In the genomic region with DNA sequence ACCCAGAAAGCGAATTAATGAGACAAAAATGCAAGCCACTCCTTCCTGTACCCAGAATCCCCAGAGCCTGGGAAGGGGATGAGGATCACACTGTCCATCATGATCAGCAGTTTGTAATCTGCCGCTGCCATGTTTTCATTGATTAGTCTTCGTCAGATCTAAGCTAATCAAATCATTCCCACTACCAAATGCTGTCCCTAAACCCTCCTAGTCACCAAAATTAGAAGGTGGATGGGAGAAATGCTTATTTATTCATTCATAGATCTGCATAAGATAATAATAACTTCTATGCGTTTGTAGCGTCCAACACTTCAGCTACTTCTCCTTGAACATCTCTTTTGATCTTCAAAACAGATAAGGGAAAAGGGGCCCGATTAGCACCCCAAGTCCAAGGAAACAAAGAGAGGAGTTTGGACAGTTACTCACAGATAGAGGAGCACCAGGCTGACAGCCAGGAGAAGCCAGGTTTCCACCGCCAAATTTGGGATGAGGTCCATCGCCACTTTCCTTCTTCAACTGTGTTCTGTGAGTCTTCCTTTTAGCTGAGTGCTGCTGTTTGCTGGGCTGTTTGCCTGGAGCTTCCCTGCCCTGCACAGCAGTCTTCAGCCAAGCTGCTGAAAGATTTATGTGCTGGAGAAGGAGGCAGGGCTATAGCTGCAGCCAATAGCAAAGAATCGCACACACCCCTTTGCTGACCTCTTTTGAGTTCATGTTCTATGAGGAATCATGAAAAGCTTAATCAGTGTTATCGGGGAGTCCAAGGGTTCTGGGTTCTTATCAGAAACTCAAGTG, we compare ENCODE assay signal across 10 cellular contexts. TPM values are rescaled to one million over a fixed set of nuclear protein-coding genes. Genes with fewer than 3 reads are reported as not detected.
A peak's percentile ranks its signal among the peaks of the same experiment; 100 is the strongest.
DNase-seq lines count a peak whose midpoint lies in the region; ATAC-seq, FAIRE-seq and TF ChIP-seq lines count a peak whose summit lies in the region.
"Had no signal": no experiment of that assay in that cellular context is flagged by ENCODE, and none has a peak within 500 bp of the region (broad histone marks: within the 10 kb centered on the region; RNA-seq: fewer than 3 reads in every experiment).

TSS of gene CYP3A5 (minus strand) at position 597 of the 792 bp plus-strand sequence. CDS start at position 497, 100 bp downstream.

- no peak for TF ChIP-seq POLR2A in IMR-90 (IDR thresholded peaks at IDR 0.05; ENCODE audit: low read depth, low read length)
- peak; percentile 62 to 99 (median 97) for TF ChIP-seq POLR2A in body of pancreas (IDR thresholded peaks at IDR 0.05)
- no peak for TF ChIP-seq POLR2A in GM12892 (IDR thresholded peaks at IDR 0.05; ENCODE audit: low read depth, low read length)

- TF ChIP-seq RAD21 in IMR-90 (IDR thresholded peaks at IDR 0.05; ENCODE audit: low read length) = no peak
- TF ChIP-seq RAD21 in liver (IDR thresholded peaks at IDR 0.05) = peak; percentile 64 to 74

- H3K4me2 ChIP-seq in IMR-90 (ENCODE audit: low read depth, low read length) = no peak within 1 kb of the TSS

- H3K14ac ChIP-seq in IMR-90 (replicated peaks; ENCODE audit: low read depth, low read length) = no peak within 1 kb of the TSS

- H4K91ac ChIP-seq in IMR-90 (ENCODE audit: insufficient read depth, low read depth, low read length) = no peak within 1 kb of the TSS

- H2BK20ac ChIP-seq in IMR-90 (ENCODE audit: low read depth, low read length) = no peak within 1 kb of the TSS

- H3K9ac ChIP-seq in IMR-90 (ENCODE audit: low read depth, low read length) (no peak within 1 kb of the TSS), liver (ENCODE audit: low read depth in 1 of 2, low read length in 2 of 2) (peak within 1 kb of the TSS; percentile 83 to 97)

- H2BK15ac ChIP-seq in IMR-90 (ENCODE audit: low read depth, low read length) = no peak within 1 kb of the TSS

- no peaks in the 10 kb centered on the region for H3K4me1 ChIP-seq in IMR-90 (ENCODE audit: control insufficient read depth, insufficient read depth, low read length)
- H3K4me1 ChIP-seq in body of pancreas = peaks cover 35% of the 10 kb centered on the region
- peaks cover 0 to 24% (median 6%) of the 10 kb centered on the region in 4 donors for H3K4me1 ChIP-seq in liver (ENCODE audit: control insufficient read depth in 4 of 4, insufficient read depth in 4 of 4, low read length in 3 of 4)

- no peaks in the 10 kb centered on the region; the same call in 1 of the 2 replicates for H3K9me1 ChIP-seq in IMR-90 (ENCODE audit: insufficient read depth, low read length)

- no peak within 1 kb of the TSS for H2AK5ac ChIP-seq in IMR-90 (ENCODE audit: low read depth, low read length)

- no peak within 1 kb of the TSS for H4K5ac ChIP-seq in IMR-90 (ENCODE audit: low read depth, low read length)

- dilution Hi-C loops in IMR-90 (cut with HindIII; ENCODE audit: low sequenced_read_pairs, unreplicated experiment) = no loop called here

- no peak within 1 kb of the TSS for H3K27ac ChIP-seq in IMR-90 (ENCODE audit: insufficient read depth, low read length)
- peak within 1 kb of the TSS; percentile 52 to 78 (median 64) for H3K27ac ChIP-seq in body of pancreas
- H3K27ac ChIP-seq in liver (ENCODE audit: low read depth in 1 of 2, low read length in 2 of 2) = peak within 1 kb of the TSS; percentile 79 to 89
- H3K27ac ChIP-seq: ovary, VCaP had no signal

- H3K4ac ChIP-seq in IMR-90 (ENCODE audit: low read depth, low read length) = no peak within 1 kb of the TSS

- H3K9me3 ChIP-seq in IMR-90 (ENCODE audit: control insufficient read depth, insufficient read depth, low read length) = no peaks in the 10 kb centered on the region
- no peaks in the 10 kb centered on the region for H3K9me3 ChIP-seq in body of pancreas
- no peaks in the 10 kb centered on the region for H3K9me3 ChIP-seq in liver (ENCODE audit: control insufficient read depth in 4 of 4, low read length in 3 of 4)
- H3K9me3 ChIP-seq: ovary had no signal

- DNase-seq in IMR-90 (no peak), body of pancreas (peak; percentile 79 to 86 (median 83)), D721Med (ENCODE audit: insufficient read length, low spot score) (no peak), GM12892 (ENCODE audit: insufficient read length) (no peak), HPDE6-E6E7 (ENCODE audit: extremely low spot score) (no peak)

- TF ChIP-seq CTCF in IMR-90 (conservative IDR thresholded peaks at IDR 0.05; ENCODE audit: low read depth, low read length) (no peak), body of pancreas (IDR thresholded peaks at IDR 0.05) (no peak), liver (IDR thresholded peaks at IDR 0.05; ENCODE audit: low read depth, low read length, missing input control) (no peak), subcutaneous adipose tissue (IDR thresholded peaks at IDR 0.05; ENCODE audit: low read depth) (no peak), D721Med (IDR thresholded peaks at IDR 0.05; ENCODE audit: insufficient read depth, missing control alignments) (no peak)

- H4K20me1 ChIP-seq in IMR-90 (ENCODE audit: insufficient read depth, low read length) = no peaks in the 10 kb centered on the region

- H3K4me3 ChIP-seq in IMR-90 (ENCODE audit: insufficient read depth, low read depth, low read length) (no peak within 1 kb of the TSS), body of pancreas (peak within 1 kb of the TSS; percentile 30 to 33), liver (ENCODE audit: low read depth in 1 of 3, low read length in 3 of 3) (peak within 1 kb of the TSS; percentile 58 to 95 (median 74))
- H3K4me3 ChIP-seq: ovary had no signal

- FAIRE-seq in D721Med (lab: Jason Lieb, UNC) (no peak), GM12892 (lab: Jason Lieb, UNC) (no peak)

- no peaks in the 10 kb centered on the region for H3K79me1 ChIP-seq in IMR-90 (ENCODE audit: low read depth in 1 of 2, low read length in 2 of 2)

- in situ Hi-C loops in IMR-90 (cut with MboI; ENCODE audit: low sequenced_read_pairs) = no loop called here

- POLR2A ChIA-PET in IMR-90 (lab: Charles Lee; ENCODE audit: unreplicated experiment) = no interaction called here

- intact Hi-C loops in IMR-90 (cut with micrococcal nuclease) = no loop called here
- intact Hi-C loops in body of pancreas (cut with DNase I) = no loop called here

- H3K23ac ChIP-seq in IMR-90 (ENCODE audit: low read depth, low read length) = no peak within 1 kb of the TSS

- H2BK120ac ChIP-seq in IMR-90 (ENCODE audit: low read depth, low read length) = no peak within 1 kb of the TSS

- no peaks in the 10 kb centered on the region; the same call in 1 of the 2 replicates for H3K27me3 ChIP-seq in IMR-90 (ENCODE audit: control insufficient read depth, insufficient read depth, low read length)
- no peaks in the 10 kb centered on the region for H3K27me3 ChIP-seq in body of pancreas
- no peaks in the 10 kb centered on the region for H3K27me3 ChIP-seq in liver (ENCODE audit: control insufficient read depth in 4 of 4, insufficient read depth in 4 of 4, low read length in 3 of 4)
- H3K27me3 ChIP-seq: ovary had no signal

- no peak within 1 kb of the TSS for H2AFZ ChIP-seq in IMR-90 (replicated peaks; ENCODE audit: low read length, poor library complexity)

- H2BK5ac ChIP-seq in IMR-90 (ENCODE audit: low read depth, low read length, poor library complexity, severe bottlenecking) = no peak within 1 kb of the TSS

- no peak within 1 kb of the TSS for H3K56ac ChIP-seq in IMR-90 (ENCODE audit: extremely low read depth, insufficient read depth, low read length)

- no peak within 1 kb of the TSS for H3K18ac ChIP-seq in IMR-90 (ENCODE audit: low read depth, low read length)

- H3K36me3 ChIP-seq in IMR-90 (ENCODE audit: control insufficient read depth, insufficient read depth, low read length) = no peaks in the 10 kb centered on the region
- H3K36me3 ChIP-seq in body of pancreas (replicated peaks in 1 of 2; ENCODE audit: insufficient read depth in 1 of 2, low read depth in 2 of 2) = peaks cover 0 to 2% of the 10 kb centered on the region in 2 donors
- peaks cover 4 to 34% (median 17%) of the 10 kb centered on the region in 4 donors for H3K36me3 ChIP-seq in liver (ENCODE audit: control insufficient read depth in 4 of 4, insufficient read depth in 3 of 4, low read depth in 1 of 4, low read length in 3 of 4)
- H3K36me3 ChIP-seq: ovary had no signal

- no peak within 1 kb of the TSS for H2AK9ac ChIP-seq in IMR-90 (replicated peaks; ENCODE audit: low read depth, low read length, poor library complexity)

- CTCF ChIA-PET in IMR-90 (lab: Yijun Ruan, JAX) = no interaction called here

- H4K8ac ChIP-seq in IMR-90 (ENCODE audit: low read depth in 2 of 2, low read length in 2 of 2) = no peak within 1 kb of the TSS

- no TSS peak for BruUV-seq in IMR-90 (replicated peaks; lab: Mats Ljungman, UMichigan)

- no CpG with 5 or more reads among the region's 10 CpGs for WGBS in IMR-90 (ENCODE audit: extremely low coverage in 2 of 2, insufficient read length in 1 of 2), 2 experiments
- 45% methylated on average over 10 of the region's 10 CpGs for WGBS in body of pancreas, 2 donors
- WGBS in liver = 31% methylated on average over 10 of the region's 10 CpGs

- ATAC-seq in IMR-90 (ENCODE audit: low read depth) (peak; percentile 54), body of pancreas (peak; percentile 87), HG03565 (IDR thresholded peaks at IDR 0.05; ENCODE audit: unreplicated experiment) (no peak)

TF ChIP-seq in IMR-90, 13 proteins besides CTCF, POLR2A, EP300 and RAD21 (continues in another document):
- TF ChIP-seq MAFK (IDR thresholded peaks at IDR 0.05; ENCODE audit: low read depth, low read length) (no peak), RCOR1 (IDR thresholded peaks at IDR 0.05; ENCODE audit: insufficient replicate concordance, low read length) (no peak)

TF ChIP-seq in liver, 16 proteins besides CTCF, POLR2A, EP300 and RAD21 (continues in another document):
- TF ChIP-seq HNF4A (conservative IDR thresholded peaks at IDR 0.05) (peak; percentile 66 to 74), ATF3 (IDR thresholded peaks at IDR 0.05) (no peak), JUND (IDR thresholded peaks at IDR 0.05) (peak in 1 of 2 donors; percentile 64)

RNA-seq across cellular contexts. Expression of gene CYP3A5, which starts in this region (rescaled TPM):
- total RNA-seq in IMR-90 (2012; rRNA removed) (not detected in 2 replicates), body of pancreas (100 to 1,000 TPM; 170 to 358 TPM), liver (1,000 to 10,000 TPM in 1 of 2 donors, 10 to 100 TPM in 1; 21.9 to 1,413 TPM), subcutaneous adipose tissue (100 to 1,000 TPM in 2 of 4 donors, 10 to 100 TPM in 1, under 1 TPM in 1; 0.88 to 191 (median 58.1) TPM)
- polyA plus RNA-seq in IMR-90 (2012; rRNA removed) (not detected in 2 replicates), liver (1,000 to 10,000 TPM in 1 of 2 donors, 100 to 1,000 TPM in 1; 117 to 1,316 TPM)
- polyA plus RNA-seq in IMR-90 (2012; cell fraction: cytosol; rRNA removed) = not detected in 2 replicates
- 0.23 TPM in 1 of 2 replicates, not detected in the other for polyA plus RNA-seq in IMR-90 (2012; cell fraction: nucleus; rRNA removed; ENCODE audit: low replicate concordance)
- polyA plus RNA-seq in GM12892 (2012; ENCODE audit: missing spikeins) = 0.59 TPM

Comparison
In these comparisons a context has a peak if more than half of its experiments do, and no peak if none do; other contexts are left out.
1. RNA of gene CYP3A5 (polyA plus RNA-seq): 117 to 1,316 TPM in liver; 0.23 TPM in IMR-90; every median in the first group is over 10 times any median in the second.
2. Peak in ATAC-seq in IMR-90; RNA of the gene not detected or under 1 TPM.
3. DNase-seq: peak in body of pancreas (4 of 4); none in IMR-90 (single experiment), D721Med (single experiment), GM12892 (single experiment) and HPDE6-E6E7 (single experiment).
4. POLR2A ChIP-seq: peak in body of pancreas (3 of 3); none in IMR-90 (single experiment) and GM12892 (single experiment).